8 cellular contexts compared by ENCODE assay signal in genomic region chr1:46489169-46489637, GRCh38. TPM values are rescaled to one million over a fixed set of nuclear protein-coding genes. Genes with fewer than 3 reads are reported as not detected.
A peak's percentile ranks its signal among the peaks of the same experiment; 100 is the strongest.
DNase-seq lines count a peak whose midpoint lies in the region; ATAC-seq and TF ChIP-seq lines count a peak whose summit lies in the region.

No MANE protein-coding gene starts in this region.

- no peak for ATAC-seq in HG03565 (IDR thresholded peaks at IDR 0.05; ENCODE audit: unreplicated experiment)

- H3K36me3 ChIP-seq in Karpas-422 (ENCODE audit: insufficient read depth, low read length) (no peaks in the 10 kb centered on the region), brain microvascular endothelial cell (replicated peaks) (no peaks in the 10 kb centered on the region)

- no peaks in the 10 kb centered on the region for H3K9me2 ChIP-seq in Karpas-422 (replicated peaks; ENCODE audit: insufficient read depth, low read length)

- H3K27ac ChIP-seq in Karpas-422 (ENCODE audit: low read length) (no peak overlapping the region), brain microvascular endothelial cell (no peak overlapping the region)

- peaks cover 0 to 4% (median 0%) of the 10 kb centered on the region in 3 donors for H3K36me3 Mint-ChIP-seq in immature natural killer cell

- H3K9me3 ChIP-seq in Karpas-422 (ENCODE audit: low read length) = no peaks in the 10 kb centered on the region

- in situ Hi-C loops in brain microvascular endothelial cell (cut with HindIII; ENCODE audit: low pct_ligation_motif_present, low sequenced_read_pairs) = no loop called here

- H4K20me1 ChIP-seq in Karpas-422 (ENCODE audit: insufficient read depth, low read depth, low read length) = no peaks in the 10 kb centered on the region

- peak overlapping the region; percentile 7 for H3K4me2 ChIP-seq in Karpas-422 (ENCODE audit: low read depth, low read length, poor library complexity, severe bottlenecking)

- no peaks in the 10 kb centered on the region for H3K27me3 ChIP-seq in Karpas-422 (ENCODE audit: low read length)
- peaks cover 95% of the 10 kb centered on the region for H3K27me3 ChIP-seq in brain microvascular endothelial cell (replicated peaks)

- H3K4me1 Mint-ChIP-seq in immature natural killer cell = peaks cover 0 to 8% of the 10 kb centered on the region in 2 donors

- H3K4me3 ChIP-seq in Karpas-422 (ENCODE audit: low read length) = no peak overlapping the region
- H3K4me3 ChIP-seq in brain microvascular endothelial cell (ENCODE audit: low read depth, low read length) = no peak overlapping the region

- no peak overlapping the region for H2AFZ ChIP-seq in Karpas-422 (ENCODE audit: low read length)

- H3K9me3 Mint-ChIP-seq in immature natural killer cell = peaks cover 0 to 1% (median 0%) of the 10 kb centered on the region in 6 donors

- no peak overlapping the region for H3K9ac ChIP-seq in Karpas-422 (ENCODE audit: low read length)

- H3K27ac Mint-ChIP-seq in immature natural killer cell = no peak overlapping the region

- no peak for TF ChIP-seq CTCF in brain microvascular endothelial cell (IDR thresholded peaks at IDR 0.05; ENCODE audit: low read depth, low read length, missing control alignments)

- DNase-seq in Karpas-422 (no peak), immature natural killer cell (no peak), GF-D8 (lab: John Stamatoyannopoulos, UW) (no peak), NCI-H1436 treated with DMSO at 0.1 percent for 48 hours (lab: John Stamatoyannopoulos, UW) (no peak), brain microvascular endothelial cell (no peak)
- DNase-seq in activated T-cell treated with anti-CD3 and anti-CD28 coated beads, Interleukin-2, amount 50 U/mL, for 1 hour = peak; percentile 33
- DNase-seq in stimulated activated CD8-positive, alpha-beta memory T cell treated with anti-CD3 and anti-CD28 coated beads, Interleukin-7, amount 100 ng/mL, for 4 hours (ENCODE audit: low read depth in 2 of 2) = peak; percentile 3 to 37

- no peaks in the 10 kb centered on the region for H3K4me1 ChIP-seq in Karpas-422 (ENCODE audit: low read length)

- peak overlapping the region in 4 of 5 donors; percentile 30 to 58 (median 36) for H3K4me3 Mint-ChIP-seq in immature natural killer cell

- no peaks in the 10 kb centered on the region for H3K79me2 ChIP-seq in Karpas-422 (ENCODE audit: low read length)

- H3K27me3 Mint-ChIP-seq in immature natural killer cell (ENCODE audit: low read depth in 3 of 3) = peaks cover 24 to 34% (median 31%) of the 10 kb centered on the region in 3 donors

RNA-seq across cellular contexts. Expression of gene DMBX1, which starts 0.4 kb away (rescaled TPM):
- not detected in 2 replicates for total RNA-seq in Karpas-422 (2014; rRNA removed; shearing (Covaris generic); ENCODE audit: low replicate concordance)
- polyA plus RNA-seq in immature natural killer cell = not detected

Comparison
In these comparisons a context has a peak if more than half of its experiments do, and no peak if none do; other contexts are left out.
1. DNase-seq: peak in activated T-cell treated with anti-CD3 and anti-CD28 coated beads, Interleukin-2, amount 50 U/mL, for 1 hour (single experiment) and stimulated activated CD8-positive, alpha-beta memory T cell treated with anti-CD3 and anti-CD28 coated beads, Interleukin-7, amount 100 ng/mL, for 4 hours (2 of 2); none in Karpas-422 (single experiment), immature natural killer cell (0 of 3), GF-D8 (single experiment), NCI-H1436 treated with DMSO at 0.1 percent for 48 hours (single experiment) and brain microvascular endothelial cell (single experiment).